Comparison of ENCODE assay signal across 8 cellular contexts in the genomic region with DNA sequence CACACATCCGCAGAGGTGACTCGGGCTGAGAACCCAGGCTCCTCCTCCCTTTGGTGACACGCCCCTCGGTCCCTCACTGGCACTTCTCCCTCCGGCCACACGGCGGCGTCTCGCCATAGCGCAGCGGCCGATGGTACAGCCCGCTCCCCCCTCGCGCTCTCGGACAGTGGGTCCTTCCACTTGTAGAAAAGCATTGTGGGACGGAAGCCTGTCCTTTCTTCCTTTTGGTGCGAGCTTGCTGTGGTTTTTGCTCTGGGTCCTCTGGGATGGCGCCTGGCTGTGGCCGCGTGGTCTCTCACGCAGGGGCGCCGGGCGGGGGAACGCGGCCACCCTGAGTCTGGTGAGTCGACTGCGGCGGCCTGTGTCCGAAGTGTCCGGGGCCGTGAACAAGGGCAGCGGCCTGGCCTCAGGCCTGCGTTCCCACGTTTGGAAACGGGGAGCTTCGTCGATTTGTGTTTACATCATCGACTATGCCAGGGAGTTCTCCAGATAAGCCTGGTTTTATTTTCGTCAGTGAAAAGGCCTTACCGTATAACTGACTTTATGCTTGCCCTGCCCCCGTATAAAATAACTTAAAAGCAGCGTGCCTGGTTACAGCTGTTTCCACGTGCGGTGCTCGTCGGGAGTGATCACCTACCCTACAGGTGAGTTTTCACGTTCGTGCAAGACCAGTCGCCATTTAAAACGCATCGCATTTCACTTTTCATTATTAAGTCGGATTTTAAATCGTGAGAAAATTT.
DNase-seq lines count a peak whose midpoint lies in the region; ATAC-seq, FAIRE-seq and TF ChIP-seq lines count a peak whose summit lies in the region.

No MANE protein-coding gene starts in this region.

- peaks cover 0 to 3% (median 0%) of the 10 kb centered on the region in 3 donors for H3K9me3 Mint-ChIP-seq in T-cell

- H3K4me1 ChIP-seq in psoas muscle, result peaks cover 11% of the 10 kb centered on the region

- peaks cover 30 to 38% (median 30%) of the 10 kb centered on the region in 3 donors for H3K4me1 Mint-ChIP-seq in T-cell

- CTCF ChIA-PET in T-cell (lab: Charles Lee), result interaction anchor here (0.5 to 2.2 kb wide), 6 partner anchors 14 to 1422 kb away, joined by 3 to 31 read pairs (median 4); partner anchors contain the start of gene SLC25A46 (in 1 of the 2)

- peak; percentile 95 for ATAC-seq in HG02852 (IDR thresholded peaks at IDR 0.05; ENCODE audit: unreplicated experiment)
- peak; percentile 88 to 99 (median 96) for ATAC-seq in T-cell (replicated peaks in 1 of 4)
- ATAC-seq in left cardiac atrium, result peak; percentile 92 to 94
- peak; percentile 95 to 98 (median 97) for ATAC-seq in psoas muscle

- peaks cover 24% of the 10 kb centered on the region for H3K36me3 Mint-ChIP-seq in T-cell

- H3K27me3 Mint-ChIP-seq in T-cell, result no peaks in the 10 kb centered on the region

- peak; percentile 100 for TF ChIP-seq CTCF in GM13977 (IDR thresholded peaks at IDR 0.05; ENCODE audit: extremely low read depth, insufficient read depth, missing control alignments)
- TF ChIP-seq CTCF in psoas muscle (IDR thresholded peaks at IDR 0.05), result peak; percentile 91

- peak; percentile 86 for DNase-seq in GM13977 (ENCODE audit: low spot score)
- peak; percentile 86 for DNase-seq in NCI-H1436 (lab: John Stamatoyannopoulos, UW)
- DNase-seq in T-cell, result peak; percentile 74 to 94 (median 88)
- peak; percentile 65 for DNase-seq in amniotic stem cell (lab: John Stamatoyannopoulos, UW)
- DNase-seq in left cardiac atrium, result peak; percentile 92
- peak; percentile 90 to 95 for DNase-seq in psoas muscle
- DNase-seq in urothelium cell line (ENCODE audit: low spot score), result peak; percentile 92

- FAIRE-seq in urothelium cell line (lab: Jason Lieb, UNC), result no peak

- intact Hi-C loops in left cardiac atrium (cut with DNase I) (loop anchor here in 1 of 2 donors (10.0 kb wide), 1 partner anchor 1426 kb away; the partner anchor contains the start of gene SLC25A46), psoas muscle (cut with DNase I) (no loop called here)

- H3K27ac ChIP-seq in psoas muscle, result peak overlapping the region; percentile 90

- H3K27me3 ChIP-seq in psoas muscle (ENCODE audit: insufficient read depth in 3 of 3, low read length in 2 of 3), result no peaks in the 10 kb centered on the region

- no peaks in the 10 kb centered on the region for H3K9me3 ChIP-seq in psoas muscle

- H3K4me3 Mint-ChIP-seq in T-cell, result peak overlapping the region; percentile 89 to 94 (median 94)

- in situ Hi-C loops in GM13977 (cut with MboI; ENCODE audit: low pct_unique_long_range_greater_than_20kb, low sequenced_read_pairs, unreplicated experiment), result no loop called here

- peak overlapping the region; percentile 96 for H3K4me3 ChIP-seq in psoas muscle

- peaks cover 9 to 43% of the 10 kb centered on the region in 2 donors for H3K36me3 ChIP-seq in psoas muscle (ENCODE audit: insufficient read depth in 1 of 2, low read depth in 1 of 2)

- peak overlapping the region; percentile 74 to 83 for H3K27ac Mint-ChIP-seq in T-cell

- WGBS in psoas muscle, 3 donors, result 0 to 1% (median 0%) methylated on average over 49 to 55 of the region's 55 CpGs

- POLR2A ChIA-PET in T-cell (lab: Charles Lee), result interaction anchor here (0.5 to 1.2 kb wide), 3 partner anchors 649 to 937 kb away, joined by 3 to 8 read pairs (median 3); partner anchors contain the start of gene CAMK4 (in 1 of the 2)

Comparison
In these comparisons a context has a peak if more than half of its experiments do, and no peak if none do; other contexts are left out.
1. Peak in every context shown above with its lines: DNase-seq, ATAC-seq, H3K4me3 ChIP-seq and H3K27ac ChIP-seq.